In the genomic region with DNA sequence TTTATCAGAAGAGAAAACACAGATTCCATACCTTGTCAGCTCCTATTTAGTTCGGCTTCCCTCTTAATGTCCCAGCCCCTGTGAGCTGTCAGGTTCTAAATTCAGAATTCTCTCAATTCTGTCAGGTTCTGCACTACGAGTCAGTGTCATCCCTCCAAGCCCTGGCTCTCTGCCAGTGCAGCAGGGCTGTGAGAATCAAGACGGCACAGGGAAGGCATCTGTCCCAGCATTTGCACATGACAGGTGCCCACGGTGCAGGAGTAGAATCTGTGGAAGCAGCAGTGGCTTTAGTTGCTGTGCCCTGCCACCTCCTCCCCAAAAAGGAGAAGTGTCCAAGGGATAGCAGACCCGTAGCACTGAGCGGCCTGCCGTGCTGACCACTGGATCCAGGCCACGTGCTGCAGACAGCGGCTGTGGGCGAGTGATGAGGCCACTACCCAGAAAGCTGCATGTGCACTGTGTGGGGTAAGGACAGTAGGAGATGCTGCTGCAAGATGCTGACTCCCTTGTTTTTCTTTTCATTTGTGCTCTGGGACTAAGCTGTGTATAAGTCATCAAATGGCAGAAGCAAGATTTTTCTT, we compare ENCODE assay signal across 19 cellular contexts.
"Had no signal": no experiment of that assay in that cellular context is flagged by ENCODE, and none has a peak within 500 bp of the region (broad histone marks: within the 10 kb centered on the region; RNA-seq: fewer than 3 reads in every experiment).

No MANE protein-coding gene starts in this region.

- H3K27me3 ChIP-seq: gastrocnemius medialis, tibial nerve had no signal

- H3K27ac Mint-ChIP-seq: activated CD8-positive, alpha-beta T cell treated with anti-CD3 and anti-CD28 coated beads, Interleukin-2, amount 10 ng/mL, durations not matched to agents 7 days and 5 days; activated naive CD8-positive, alpha-beta T cell treated with anti-CD3 and anti-CD28 coated beads, Interleukin-2, amount 10 ng/mL, durations not matched to agents 7 days and 5 days; activated T-helper 1 cell treated with anti-CD3 and anti-CD28 coated beads, Interleukin-12 subunit alpha, Interleukin-12 subunit beta, Interleukin-2, Interleukin-4 antibody, amounts not matched to agents 30 ng/mL and 10 ng/mL and 1 ng/mL, durations not matched to agents 14 hours and 24 hours and 36 hours; effector memory CD8-positive, alpha-beta T cell; WTC11 had no signal

- DNase-seq: activated CD4-positive, alpha-beta T cell treated with anti-CD3 and anti-CD28 coated beads for 48 hours; activated CD8-positive, alpha-beta T cell treated with anti-CD3 and anti-CD28 coated beads, Interleukin-2, amount 10 ng/mL, durations not matched to agents 7 days and 5 days; activated naive CD4-positive, alpha-beta T cell; activated naive CD8-positive, alpha-beta T cell treated with anti-CD3 and anti-CD28 coated beads, Interleukin-2, amount 10 ng/mL, durations not matched to agents 7 days and 5 days; dermis blood vessel endothelial cell; effector memory CD8-positive, alpha-beta T cell; gastrocnemius medialis; midbrain; stimulated activated CD4-positive, alpha-beta T cell treated with anti-CD3 and anti-CD28 coated beads, Interleukin-4, amount 100 ng/mL, for 24 hours; stimulated activated naive CD4-positive, alpha-beta T cell treated with Interleukin-2 at 50 U/mL for 16 hours; T-helper 2 cell had no signal

- H3K79me2 ChIP-seq: parathyroid adenoma had no signal

- H3K4me3 Mint-ChIP-seq: activated CD8-positive, alpha-beta T cell treated with anti-CD3 and anti-CD28 coated beads, Interleukin-2, amount 10 ng/mL, durations not matched to agents 7 days and 5 days; activated naive CD8-positive, alpha-beta T cell treated with anti-CD3 and anti-CD28 coated beads, Interleukin-2, amount 10 ng/mL, durations not matched to agents 7 days and 5 days; activated T-helper 1 cell treated with anti-CD3 and anti-CD28 coated beads, Interleukin-12 subunit alpha, Interleukin-12 subunit beta, Interleukin-2, Interleukin-4 antibody, amounts not matched to agents 30 ng/mL and 10 ng/mL and 1 ng/mL, durations not matched to agents 14 hours and 24 hours and 36 hours; effector memory CD8-positive, alpha-beta T cell; WTC11 had no signal

- H3K4me1 ChIP-seq: gastrocnemius medialis, parathyroid adenoma, tibial nerve had no signal

- H3K9me3 ChIP-seq: gastrocnemius medialis had no signal

- H2AFZ ChIP-seq: parathyroid adenoma had no signal

- H3K9ac ChIP-seq: parathyroid adenoma had no signal

- ATAC-seq: activated CD8-positive, alpha-beta T cell treated with anti-CD3 and anti-CD28 coated beads, Interleukin-2, amount 10 ng/mL, durations not matched to agents 7 days and 5 days; effector memory CD8-positive, alpha-beta T cell; gastrocnemius medialis; WTC11 had no signal

- FAIRE-seq: islet of Langerhans, TTC549 had no signal

- H3K27me3 Mint-ChIP-seq: activated naive CD8-positive, alpha-beta T cell treated with anti-CD3 and anti-CD28 coated beads, Interleukin-2, amount 10 ng/mL, durations not matched to agents 7 days and 5 days; effector memory CD8-positive, alpha-beta T cell had no signal

- H3K4me3 ChIP-seq: gastrocnemius medialis, lung, tibial nerve had no signal

- H3K27ac ChIP-seq: epithelial cell of prostate, gastrocnemius medialis, parathyroid adenoma, tibial nerve had no signal

- H3K4me1 Mint-ChIP-seq: WTC11 had no signal
